Comparison of ENCODE assay signal across 8 cellular contexts in the genomic region with DNA sequence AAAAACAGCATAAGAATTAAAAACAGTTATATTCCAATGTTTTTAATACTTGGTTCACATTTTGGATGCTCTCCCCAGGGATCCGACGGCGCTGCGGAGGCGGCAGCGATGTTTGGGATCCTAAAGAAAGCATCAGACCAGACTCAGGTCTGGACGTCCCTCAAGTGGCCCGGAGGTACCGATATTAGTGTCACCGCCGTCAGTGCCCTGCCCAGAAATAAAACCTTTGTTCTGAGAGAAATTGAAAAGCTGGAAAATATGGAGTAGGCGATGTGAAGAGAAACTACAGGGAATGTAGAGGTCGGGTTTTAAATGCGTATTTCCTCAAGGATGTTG. TPM values are rescaled to one million over a fixed set of nuclear protein-coding genes. Genes with fewer than 3 reads are reported as not detected.
DNase-seq lines count a peak whose midpoint lies in the region; ATAC-seq, FAIRE-seq and TF ChIP-seq lines count a peak whose summit lies in the region.

No MANE protein-coding gene starts in this region.

- H3K9me3 ChIP-seq in GM12878 (replicated peaks; ENCODE audit: control insufficient read depth, insufficient read depth, low read length) (no peaks in the 10 kb centered on the region), left lung (no peaks in the 10 kb centered on the region), thymus (ENCODE audit: control insufficient read depth) (no peaks in the 10 kb centered on the region)

- H3K4me3 Mint-ChIP-seq in activated naive CD4-positive, alpha-beta T cell treated with anti-CD3 and anti-CD28 coated beads for 36 hours = peak overlapping the region; percentile 77

- peak; percentile 14 for DNase-seq in activated naive CD4-positive, alpha-beta T cell treated with anti-CD3 and anti-CD28 coated beads for 36 hours
- no peak for DNase-seq in activated naive CD4-positive, alpha-beta T cell treated with Interleukin-2 at 50 U/mL for 16 hours
- DNase-seq in GM12878 (ENCODE audit: low read depth, low spot score) (no peak), left lung (no peak), NCI-H1105 treated with DMSO at 0.1 percent for 48 hours (lab: John Stamatoyannopoulos, UW) (no peak), cerebellum (ENCODE audit: low spot score) (no peak), DMS153 (lab: John Stamatoyannopoulos, UW) (no peak)

- H3K79me2 ChIP-seq in GM12878 (ENCODE audit: control insufficient read depth, insufficient read depth, low read length) = peaks cover 2% of the 10 kb centered on the region; the same call in 1 of the 2 replicates

- TF ChIP-seq EP300 in GM12878 (IDR thresholded peaks at IDR 0.05; ENCODE audit: borderline replicate concordance in 1 of 2, control insufficient read depth in 1 of 2, low read depth in 2 of 2, low read length in 2 of 2) = no peak

- H3K4me3 ChIP-seq in GM12878 (peak overlapping the region; percentile 53), left lung (peak overlapping the region; percentile 59 to 78), thymus (ENCODE audit: low read length) (peak overlapping the region; percentile 71)

- peaks cover 19% of the 10 kb centered on the region for H3K27me3 Mint-ChIP-seq in activated naive CD4-positive, alpha-beta T cell treated with anti-CD3 and anti-CD28 coated beads for 36 hours (ENCODE audit: low read depth)

- TF ChIP-seq CTCF in GM12878 (IDR thresholded peaks at IDR 0.05 in 2 of 3, conservative IDR thresholded peaks at IDR 0.05 in 1 of 3; ENCODE audit: control insufficient read depth in 2 of 3, extremely low read depth in 1 of 3, insufficient read depth in 1 of 3, low read depth in 3 of 3, low read length in 3 of 3) = no peak
- TF ChIP-seq CTCF in left lung (IDR thresholded peaks at IDR 0.05) = no peak

- TF ChIP-seq RAD21 in GM12878 (IDR thresholded peaks at IDR 0.05; ENCODE audit: insufficient read depth, low read depth, low read length) = no peak

- BruUV-seq in GM12878 (replicated peaks; lab: Mats Ljungman, UMichigan) = no TSS peak

- no peaks in the 10 kb centered on the region for H4K20me1 ChIP-seq in GM12878 (ENCODE audit: control insufficient read depth, insufficient read depth)

- H2AFZ ChIP-seq in GM12878 (ENCODE audit: control insufficient read depth, low read depth, low read length) = peak overlapping the region; percentile 71

- in situ Hi-C loops in GM12878 (cut with MboI) = loop anchor here (5.0 to 10.0 kb wide), 2 partner anchors 110 to 537 kb away; no protein-coding TSS in a partner anchor

- H3K27me3 ChIP-seq in GM12878 (replicated peaks in 1 of 2; ENCODE audit: control insufficient read depth in 2 of 2, insufficient read depth in 2 of 2, low read length in 1 of 2) = peaks cover 0 to 3% of the 10 kb centered on the region in 2 experiments; a peak in 2 of 4 replicates
- no peaks in the 10 kb centered on the region for H3K27me3 ChIP-seq in left lung
- H3K27me3 ChIP-seq in thymus (ENCODE audit: control insufficient read depth, insufficient read depth) = peaks cover 47% of the 10 kb centered on the region

- under 1% methylated on average over 14 of the region's 14 CpGs for WGBS in GM12878 (ENCODE audit: insufficient coverage, insufficient replicate concordance, low lambda C conversion rate, missing lambda C conversion rate)
- 2% methylated on average over 14 of the region's 14 CpGs for WGBS in thymus

- no peak overlapping the region for H3K27ac ChIP-seq in GM12878 (ENCODE audit: control insufficient read depth, insufficient read depth)
- peak overlapping the region; percentile 63 to 84 for H3K27ac ChIP-seq in left lung
- peak overlapping the region; percentile 61 for H3K27ac ChIP-seq in thymus (ENCODE audit: low read depth)

- POLR2A ChIA-PET in GM12878 (lab: Charles Lee) = no interaction called here

- H3K9me3 Mint-ChIP-seq in activated naive CD4-positive, alpha-beta T cell treated with anti-CD3 and anti-CD28 coated beads for 36 hours = no peaks in the 10 kb centered on the region

- SMC1A ChIA-PET in GM12878 (lab: Charles Lee; ENCODE audit: uncharacterized antibody, unreplicated experiment) = interaction anchor here (1.0 to 6.5 kb wide), 4 partner anchors 61 to 139 kb away, joined by 3 to 29 read pairs (median 8); no protein-coding TSS in a partner anchor

- no peaks in the 10 kb centered on the region for H3K36me3 Mint-ChIP-seq in activated naive CD4-positive, alpha-beta T cell treated with anti-CD3 and anti-CD28 coated beads for 36 hours (ENCODE audit: low read depth)

- peak overlapping the region; percentile 61 for H3K4me2 ChIP-seq in GM12878 (ENCODE audit: control insufficient read depth, insufficient read depth)

- intact Hi-C loops in activated naive CD4-positive, alpha-beta T cell treated with anti-CD3 and anti-CD28 coated beads for 36 hours (cut with micrococcal nuclease) = loop anchor here (1.0 to 2.0 kb wide), 8 partner anchors 21 to 589 kb away; a partner anchor contains a TSS
- intact Hi-C loops in GM12878 (cut with micrococcal nuclease; ENCODE audit: unreplicated experiment) = loop anchor here (1.0 to 5.0 kb wide), 4 partner anchors 63 to 545 kb away; no protein-coding TSS in a partner anchor
- intact Hi-C loops in left lung (cut with DNase I) = loop anchor here in 1 of 2 donors (10.0 kb wide), 1 partner anchor 117 kb away; no protein-coding TSS in a partner anchor

- RAD21 ChIA-PET in GM12878 (lab: Charles Lee; ENCODE audit: unreplicated experiment) = interaction anchor here (0.6 to 4.2 kb wide), 5 partner anchors 86 to 543 kb away, joined by 3 to 29 read pairs (median 4); no protein-coding TSS in a partner anchor

- peak overlapping the region; percentile 35 for H3K9ac ChIP-seq in GM12878 (ENCODE audit: control insufficient read depth, insufficient read depth, low read length)

- H3K36me3 ChIP-seq in GM12878 (ENCODE audit: control insufficient read depth in 2 of 2, insufficient read depth in 2 of 2, low read length in 1 of 2) (no peaks in the 10 kb centered on the region), left lung (no peaks in the 10 kb centered on the region), thymus (ENCODE audit: control insufficient read depth, insufficient read depth) (no peaks in the 10 kb centered on the region)

- TF ChIP-seq POLR2A in GM12878 (IDR thresholded peaks at IDR 0.05; ENCODE audit: low read depth, low read length) = no peak

- H3K4me1 ChIP-seq in GM12878 (ENCODE audit: control insufficient read depth, insufficient read depth, low read length) = peaks cover 10% of the 10 kb centered on the region
- peaks cover 8 to 56% of the 10 kb centered on the region in 2 donors for H3K4me1 ChIP-seq in left lung
- peaks cover 16% of the 10 kb centered on the region for H3K4me1 ChIP-seq in thymus (ENCODE audit: control insufficient read depth, insufficient read depth, low read length)

- peak; percentile 14; the same call in 1 of the 3 replicates for ATAC-seq in GM12878
- ATAC-seq in left lung = peak; percentile 39

- CTCF ChIA-PET in activated naive CD4-positive, alpha-beta T cell treated with anti-CD3 and anti-CD28 coated beads for 36 hours (lab: Charles Lee) = interaction anchor here (0.8 to 3.1 kb wide), 3 partner anchors 115 to 138 kb away, joined by 3 to 18 read pairs (median 12); no protein-coding TSS in a partner anchor
- CTCF ChIA-PET in GM12878 (lab: Yijun Ruan, JAX) = interaction anchor here (1.5 to 4.4 kb wide), 4 partner anchors 107 to 147 kb away, joined by 4 to 46 read pairs (median 10); no protein-coding TSS in a partner anchor

- peaks cover 17% of the 10 kb centered on the region for H3K4me1 Mint-ChIP-seq in activated naive CD4-positive, alpha-beta T cell treated with anti-CD3 and anti-CD28 coated beads for 36 hours (ENCODE audit: low read depth)

- no peak overlapping the region for H3K27ac Mint-ChIP-seq in activated naive CD4-positive, alpha-beta T cell treated with anti-CD3 and anti-CD28 coated beads for 36 hours

- no peak for FAIRE-seq in GM12878 (lab: Jason Lieb, UNC)

TF ChIP-seq in GM12878, 131 proteins besides CTCF, POLR2A, EP300 and RAD21:
- no peak for TF ChIP-seq YY1 (IDR thresholded peaks at IDR 0.05; ENCODE audit: low read depth, low read length)
- no peak for TF ChIP-seq ZNF274 (IDR thresholded peaks at IDR 0.05; ENCODE audit: insufficient read depth, insufficient read length)
- TF ChIP-seq POLR2AphosphoS2 (IDR thresholded peaks at IDR 0.05; ENCODE audit: low read depth, low read length) = no peak
- TF ChIP-seq TCF3 (IDR thresholded peaks at IDR 0.05; ENCODE audit: borderline replicate concordance, insufficient read depth, low read depth, low read length) = no peak
- TF ChIP-seq RAD51 (IDR thresholded peaks at IDR 0.05) = no peak
- TF ChIP-seq IKZF2 (IDR thresholded peaks at IDR 0.05) = no peak
- no peak for TF ChIP-seq ZNF217 (IDR thresholded peaks at IDR 0.05)
- TF ChIP-seq, protein P1, sequence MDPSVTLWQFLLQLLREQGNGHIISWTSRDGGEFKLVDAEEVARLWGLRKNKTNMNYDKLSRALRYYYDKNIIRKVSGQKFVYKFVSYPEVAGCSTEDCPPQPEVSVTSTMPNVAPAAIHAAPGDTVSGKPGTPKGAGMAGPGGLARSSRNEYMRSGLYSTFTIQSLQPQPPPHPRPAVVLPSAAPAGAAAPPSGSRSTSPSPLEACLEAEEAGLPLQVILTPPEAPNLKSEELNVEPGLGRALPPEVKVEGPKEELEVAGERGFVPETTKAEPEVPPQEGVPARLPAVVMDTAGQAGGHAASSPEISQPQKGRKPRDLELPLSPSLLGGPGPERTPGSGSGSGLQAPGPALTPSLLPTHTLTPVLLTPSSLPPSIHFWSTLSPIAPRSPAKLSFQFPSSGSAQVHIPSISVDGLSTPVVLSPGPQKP (IDR thresholded peaks at IDR 0.05; ENCODE audit: low read depth, low read length) = no peak

RNA-seq across cellular contexts. Expression of a gene that starts 0.6 kb away (rescaled TPM):
- 1 to 10 TPM; 4.0 to 4.5 TPM for total RNA-seq in activated naive CD4-positive, alpha-beta T cell treated with anti-CD3 and anti-CD28 coated beads for 36 hours
- total RNA-seq in GM12878 (2013; cell fraction: nucleolus; rRNA removed) = 7.1 and 9.3 TPM in 2 replicates
- total RNA-seq in GM12878 (2014; rRNA removed) (4.8 and 5.6 TPM in 2 replicates), GM12878 (2014; rRNA removed; fragmentation: Illumina TruSeq; extraction: Trizol) (3.9 and 4.9 TPM in 2 replicates), GM12878 (2021) (4.4 and 4.9 TPM in 2 replicates), left lung (10 to 100 TPM; 11.7 to 22.1 TPM), cerebellum (12.8 TPM)
- 2.8 TPM for polyA plus RNA-seq in GM12878 (2011; ENCODE audit: low read depth)
- polyA plus RNA-seq in GM12878 (2011; rRNA removed) (1.2 TPM in 2 replicates), GM12878 (2014; fragmentation: Illumina TruSeq; extraction: Trizol) (4.0 and 4.8 TPM in 2 replicates), GM12878 (2014; fragmentation: Nextera tagmentation; extraction: Ambion mirVana) (1 to 10 TPM in 1 of 2 experiments, under 1 TPM in 1; 0.80 to 1.5 TPM), GM12878 (2014; rRNA removed) (4.8 and 5.5 TPM in 2 replicates), GM12878 (2016; fragmentation: Nextera tagmentation; extraction: Ambion mirVana) (1 to 10 TPM; 4.0 to 4.7 TPM), thymus (16.5 TPM)
- 0.67 and 0.90 TPM in 2 replicates for polyA plus RNA-seq in GM12878 (2011; cell fraction: cytosol; rRNA removed)
- polyA plus RNA-seq in GM12878 (2011; cell fraction: nucleus; rRNA removed) = 2.5 and 3.7 TPM in 2 replicates
- polyA plus RNA-seq in GM12878 (2012) = 5.1 and 6.0 TPM in 2 replicates
- polyA minus RNA-seq in GM12878 (2011; rRNA and poly(A)+ RNA removed) = 2.8 and 4.8 TPM in 2 replicates
- 0.21 and 0.40 TPM in 2 replicates for polyA minus RNA-seq in GM12878 (2011; cell fraction: cytosol; rRNA and poly(A)+ RNA removed)
- polyA minus RNA-seq in GM12878 (2011; cell fraction: nucleus; rRNA and poly(A)+ RNA removed) = 1.2 and 2.0 TPM in 2 replicates
